In the genomic region with DNA sequence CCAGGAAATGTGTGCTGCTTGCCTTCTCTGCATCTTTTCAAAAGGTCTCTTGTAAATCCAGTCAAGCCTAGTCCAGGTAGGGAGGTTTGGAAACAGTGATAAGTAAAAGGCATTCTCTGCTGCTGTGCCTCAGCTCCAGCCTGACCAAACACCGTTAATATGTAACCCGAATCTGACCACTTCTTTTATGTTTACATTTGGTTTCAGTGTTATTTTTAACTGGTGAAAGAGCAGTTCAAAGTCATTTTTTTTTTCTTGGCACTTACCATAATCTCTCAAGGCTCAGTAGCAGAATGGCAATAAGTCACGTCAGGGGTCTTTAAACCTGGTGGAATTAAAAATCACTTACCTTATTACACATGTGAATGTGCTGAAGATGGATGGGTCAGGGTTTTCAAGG, we compare ENCODE assay signal across 1 cellular context.
TF ChIP-seq lines count a peak whose summit lies in the region.

No MANE protein-coding gene starts in this region.

TF ChIP-seq in GM12878, 131 proteins besides CTCF, POLR2A, EP300 and RAD21 (continued from another document and continues in another):
- TF ChIP-seq, protein P1, sequence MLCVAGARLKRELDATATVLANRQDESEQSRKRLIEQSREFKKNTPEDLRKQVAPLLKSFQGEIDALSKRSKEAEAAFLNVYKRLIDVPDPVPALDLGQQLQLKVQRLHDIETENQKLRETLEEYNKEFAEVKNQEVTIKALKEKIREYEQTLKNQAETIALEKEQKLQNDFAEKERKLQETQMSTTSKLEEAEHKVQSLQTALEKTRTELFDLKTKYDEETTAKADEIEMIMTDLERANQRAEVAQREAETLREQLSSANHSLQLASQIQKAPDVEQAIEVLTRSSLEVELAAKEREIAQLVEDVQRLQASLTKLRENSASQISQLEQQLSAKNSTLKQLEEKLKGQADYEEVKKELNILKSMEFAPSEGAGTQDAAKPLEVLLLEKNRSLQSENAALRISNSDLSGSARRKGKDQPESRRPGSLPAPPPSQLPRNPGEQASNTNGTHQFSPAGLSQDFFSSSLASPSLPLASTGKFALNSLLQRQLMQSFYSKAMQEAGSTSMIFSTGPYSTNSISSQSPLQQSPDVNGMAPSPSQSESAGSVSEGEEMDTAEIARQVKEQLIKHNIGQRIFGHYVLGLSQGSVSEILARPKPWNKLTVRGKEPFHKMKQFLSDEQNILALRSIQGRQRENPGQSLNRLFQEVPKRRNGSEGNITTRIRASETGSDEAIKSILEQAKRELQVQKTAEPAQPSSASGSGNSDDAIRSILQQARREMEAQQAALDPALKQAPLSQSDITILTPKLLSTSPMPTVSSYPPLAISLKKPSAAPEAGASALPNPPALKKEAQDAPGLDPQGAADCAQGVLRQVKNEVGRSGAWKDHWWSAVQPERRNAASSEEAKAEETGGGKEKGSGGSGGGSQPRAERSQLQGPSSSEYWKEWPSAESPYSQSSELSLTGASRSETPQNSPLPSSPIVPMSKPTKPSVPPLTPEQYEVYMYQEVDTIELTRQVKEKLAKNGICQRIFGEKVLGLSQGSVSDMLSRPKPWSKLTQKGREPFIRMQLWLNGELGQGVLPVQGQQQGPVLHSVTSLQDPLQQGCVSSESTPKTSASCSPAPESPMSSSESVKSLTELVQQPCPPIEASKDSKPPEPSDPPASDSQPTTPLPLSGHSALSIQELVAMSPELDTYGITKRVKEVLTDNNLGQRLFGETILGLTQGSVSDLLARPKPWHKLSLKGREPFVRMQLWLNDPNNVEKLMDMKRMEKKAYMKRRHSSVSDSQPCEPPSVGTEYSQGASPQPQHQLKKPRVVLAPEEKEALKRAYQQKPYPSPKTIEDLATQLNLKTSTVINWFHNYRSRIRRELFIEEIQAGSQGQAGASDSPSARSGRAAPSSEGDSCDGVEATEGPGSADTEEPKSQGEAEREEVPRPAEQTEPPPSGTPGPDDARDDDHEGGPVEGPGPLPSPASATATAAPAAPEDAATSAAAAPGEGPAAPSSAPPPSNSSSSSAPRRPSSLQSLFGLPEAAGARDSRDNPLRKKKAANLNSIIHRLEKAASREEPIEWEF (IDR thresholded peaks at IDR 0.05; ENCODE audit: insufficient replicate concordance, low read depth, low read length) = no peak
- TF ChIP-seq DPF2 (IDR thresholded peaks at IDR 0.05) = no peak
- TF ChIP-seq ZZZ3 (IDR thresholded peaks at IDR 0.05; ENCODE audit: control insufficient read depth, insufficient read length, low read depth) = no peak
- no peak for TF ChIP-seq GABPA (IDR thresholded peaks at IDR 0.05; ENCODE audit: low read depth)
- TF ChIP-seq, protein P2, sequence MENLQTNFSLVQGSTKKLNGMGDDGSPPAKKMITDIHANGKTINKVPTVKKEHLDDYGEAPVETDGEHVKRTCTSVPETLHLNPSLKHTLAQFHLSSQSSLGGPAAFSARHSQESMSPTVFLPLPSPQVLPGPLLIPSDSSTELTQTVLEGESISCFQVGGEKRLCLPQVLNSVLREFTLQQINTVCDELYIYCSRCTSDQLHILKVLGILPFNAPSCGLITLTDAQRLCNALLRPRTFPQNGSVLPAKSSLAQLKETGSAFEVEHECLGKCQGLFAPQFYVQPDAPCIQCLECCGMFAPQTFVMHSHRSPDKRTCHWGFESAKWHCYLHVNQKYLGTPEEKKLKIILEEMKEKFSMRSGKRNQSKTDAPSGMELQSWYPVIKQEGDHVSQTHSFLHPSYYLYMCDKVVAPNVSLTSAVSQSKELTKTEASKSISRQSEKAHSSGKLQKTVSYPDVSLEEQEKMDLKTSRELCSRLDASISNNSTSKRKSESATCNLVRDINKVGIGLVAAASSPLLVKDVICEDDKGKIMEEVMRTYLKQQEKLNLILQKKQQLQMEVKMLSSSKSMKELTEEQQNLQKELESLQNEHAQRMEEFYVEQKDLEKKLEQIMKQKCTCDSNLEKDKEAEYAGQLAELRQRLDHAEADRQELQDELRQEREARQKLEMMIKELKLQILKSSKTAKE (IDR thresholded peaks at IDR 0.05; ENCODE audit: low read depth, poor library complexity, severe bottlenecking) = peak; percentile 66
- TF ChIP-seq, protein P3, sequence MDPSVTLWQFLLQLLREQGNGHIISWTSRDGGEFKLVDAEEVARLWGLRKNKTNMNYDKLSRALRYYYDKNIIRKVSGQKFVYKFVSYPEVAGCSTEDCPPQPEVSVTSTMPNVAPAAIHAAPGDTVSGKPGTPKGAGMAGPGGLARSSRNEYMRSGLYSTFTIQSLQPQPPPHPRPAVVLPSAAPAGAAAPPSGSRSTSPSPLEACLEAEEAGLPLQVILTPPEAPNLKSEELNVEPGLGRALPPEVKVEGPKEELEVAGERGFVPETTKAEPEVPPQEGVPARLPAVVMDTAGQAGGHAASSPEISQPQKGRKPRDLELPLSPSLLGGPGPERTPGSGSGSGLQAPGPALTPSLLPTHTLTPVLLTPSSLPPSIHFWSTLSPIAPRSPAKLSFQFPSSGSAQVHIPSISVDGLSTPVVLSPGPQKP (IDR thresholded peaks at IDR 0.05; ENCODE audit: low read depth, low read length) = no peak
- TF ChIP-seq KDM1A (IDR thresholded peaks at IDR 0.05; ENCODE audit: borderline replicate concordance) = no peak
- 0 out of 2 replicates have a peak, but pooled peaks have one; percentile 29 for TF ChIP-seq PAX5 (IDR thresholded peaks at IDR 0.05; ENCODE audit: borderline replicate concordance, low read depth, low read length)
- TF ChIP-seq BCL11A (IDR thresholded peaks at IDR 0.05; ENCODE audit: low read depth, low read length) = peak; percentile 74
- peak; percentile 79; the same call in 1 of the 2 replicates for TF ChIP-seq TBL1XR1 (IDR thresholded peaks at IDR 0.05; ENCODE audit: low read depth, low read length)
- 0 out of 2 replicates have a peak, but pooled peaks have one; percentile 47 for TF ChIP-seq NR2F1 (conservative IDR thresholded peaks at IDR 0.05)
- TF ChIP-seq, protein P4, sequence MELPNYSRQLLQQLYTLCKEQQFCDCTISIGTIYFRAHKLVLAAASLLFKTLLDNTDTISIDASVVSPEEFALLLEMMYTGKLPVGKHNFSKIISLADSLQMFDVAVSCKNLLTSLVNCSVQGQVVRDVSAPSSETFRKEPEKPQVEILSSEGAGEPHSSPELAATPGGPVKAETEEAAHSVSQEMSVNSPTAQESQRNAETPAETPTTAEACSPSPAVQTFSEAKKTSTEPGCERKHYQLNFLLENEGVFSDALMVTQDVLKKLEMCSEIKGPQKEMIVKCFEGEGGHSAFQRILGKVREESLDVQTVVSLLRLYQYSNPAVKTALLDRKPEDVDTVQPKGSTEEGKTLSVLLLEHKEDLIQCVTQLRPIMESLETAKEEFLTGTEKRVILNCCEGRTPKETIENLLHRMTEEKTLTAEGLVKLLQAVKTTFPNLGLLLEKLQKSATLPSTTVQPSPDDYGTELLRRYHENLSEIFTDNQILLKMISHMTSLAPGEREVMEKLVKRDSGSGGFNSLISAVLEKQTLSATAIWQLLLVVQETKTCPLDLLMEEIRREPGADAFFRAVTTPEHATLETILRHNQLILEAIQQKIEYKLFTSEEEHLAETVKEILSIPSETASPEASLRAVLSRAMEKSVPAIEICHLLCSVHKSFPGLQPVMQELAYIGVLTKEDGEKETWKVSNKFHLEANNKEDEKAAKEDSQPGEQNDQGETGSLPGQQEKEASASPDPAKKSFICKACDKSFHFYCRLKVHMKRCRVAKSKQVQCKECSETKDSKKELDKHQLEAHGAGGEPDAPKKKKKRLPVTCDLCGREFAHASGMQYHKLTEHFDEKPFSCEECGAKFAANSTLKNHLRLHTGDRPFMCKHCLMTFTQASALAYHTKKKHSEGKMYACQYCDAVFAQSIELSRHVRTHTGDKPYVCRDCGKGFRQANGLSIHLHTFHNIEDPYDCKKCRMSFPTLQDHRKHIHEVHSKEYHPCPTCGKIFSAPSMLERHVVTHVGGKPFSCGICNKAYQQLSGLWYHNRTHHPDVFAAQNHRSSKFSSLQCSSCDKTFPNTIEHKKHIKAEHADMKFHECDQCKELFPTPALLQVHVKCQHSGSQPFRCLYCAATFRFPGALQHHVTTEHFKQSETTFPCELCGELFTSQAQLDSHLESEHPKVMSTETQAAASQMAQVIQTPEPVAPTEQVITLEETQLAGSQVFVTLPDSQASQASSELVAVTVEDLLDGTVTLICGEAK (IDR thresholded peaks at IDR 0.05; ENCODE audit: borderline replicate concordance) = no peak
- TF ChIP-seq POU2F2 (IDR thresholded peaks at IDR 0.05; ENCODE audit: borderline replicate concordance, low read depth, low read length) = peak; percentile 40; the same call in 1 of the 3 replicates
- TF ChIP-seq BHLHE40 (IDR thresholded peaks at IDR 0.05; ENCODE audit: borderline replicate concordance in 1 of 2, low read depth in 2 of 2, low read length in 1 of 2) = peak; percentile 61 to 64
- no peak for TF ChIP-seq KAT2A (conservative IDR thresholded peaks at IDR 0.05; ENCODE audit: control insufficient read depth, low read depth, low read length)
- TF ChIP-seq BRCA1 (IDR thresholded peaks at IDR 0.05; ENCODE audit: low read depth, low read length) = no peak
- no peak for TF ChIP-seq BACH1 (IDR thresholded peaks at IDR 0.05; ENCODE audit: borderline replicate concordance)
- peak; percentile 81 for TF ChIP-seq IKZF1 (conservative IDR thresholded peaks at IDR 0.05)
- TF ChIP-seq MTA3 (IDR thresholded peaks at IDR 0.05; ENCODE audit: borderline replicate concordance, low read length) = 0 out of 2 replicates have a peak, but pooled peaks have one; percentile 61
- TF ChIP-seq, protein P5, sequence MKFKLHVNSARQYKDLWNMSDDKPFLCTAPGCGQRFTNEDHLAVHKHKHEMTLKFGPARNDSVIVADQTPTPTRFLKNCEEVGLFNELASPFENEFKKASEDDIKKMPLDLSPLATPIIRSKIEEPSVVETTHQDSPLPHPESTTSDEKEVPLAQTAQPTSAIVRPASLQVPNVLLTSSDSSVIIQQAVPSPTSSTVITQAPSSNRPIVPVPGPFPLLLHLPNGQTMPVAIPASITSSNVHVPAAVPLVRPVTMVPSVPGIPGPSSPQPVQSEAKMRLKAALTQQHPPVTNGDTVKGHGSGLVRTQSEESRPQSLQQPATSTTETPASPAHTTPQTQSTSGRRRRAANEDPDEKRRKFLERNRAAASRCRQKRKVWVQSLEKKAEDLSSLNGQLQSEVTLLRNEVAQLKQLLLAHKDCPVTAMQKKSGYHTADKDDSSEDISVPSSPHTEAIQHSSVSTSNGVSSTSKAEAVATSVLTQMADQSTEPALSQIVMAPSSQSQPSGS (IDR thresholded peaks at IDR 0.05; ENCODE audit: low read length) = peak; percentile 78
- no peak for TF ChIP-seq SPI1 (IDR thresholded peaks at IDR 0.05; ENCODE audit: borderline replicate concordance, insufficient read depth, low read depth, low read length)
- TF ChIP-seq, protein P6, sequence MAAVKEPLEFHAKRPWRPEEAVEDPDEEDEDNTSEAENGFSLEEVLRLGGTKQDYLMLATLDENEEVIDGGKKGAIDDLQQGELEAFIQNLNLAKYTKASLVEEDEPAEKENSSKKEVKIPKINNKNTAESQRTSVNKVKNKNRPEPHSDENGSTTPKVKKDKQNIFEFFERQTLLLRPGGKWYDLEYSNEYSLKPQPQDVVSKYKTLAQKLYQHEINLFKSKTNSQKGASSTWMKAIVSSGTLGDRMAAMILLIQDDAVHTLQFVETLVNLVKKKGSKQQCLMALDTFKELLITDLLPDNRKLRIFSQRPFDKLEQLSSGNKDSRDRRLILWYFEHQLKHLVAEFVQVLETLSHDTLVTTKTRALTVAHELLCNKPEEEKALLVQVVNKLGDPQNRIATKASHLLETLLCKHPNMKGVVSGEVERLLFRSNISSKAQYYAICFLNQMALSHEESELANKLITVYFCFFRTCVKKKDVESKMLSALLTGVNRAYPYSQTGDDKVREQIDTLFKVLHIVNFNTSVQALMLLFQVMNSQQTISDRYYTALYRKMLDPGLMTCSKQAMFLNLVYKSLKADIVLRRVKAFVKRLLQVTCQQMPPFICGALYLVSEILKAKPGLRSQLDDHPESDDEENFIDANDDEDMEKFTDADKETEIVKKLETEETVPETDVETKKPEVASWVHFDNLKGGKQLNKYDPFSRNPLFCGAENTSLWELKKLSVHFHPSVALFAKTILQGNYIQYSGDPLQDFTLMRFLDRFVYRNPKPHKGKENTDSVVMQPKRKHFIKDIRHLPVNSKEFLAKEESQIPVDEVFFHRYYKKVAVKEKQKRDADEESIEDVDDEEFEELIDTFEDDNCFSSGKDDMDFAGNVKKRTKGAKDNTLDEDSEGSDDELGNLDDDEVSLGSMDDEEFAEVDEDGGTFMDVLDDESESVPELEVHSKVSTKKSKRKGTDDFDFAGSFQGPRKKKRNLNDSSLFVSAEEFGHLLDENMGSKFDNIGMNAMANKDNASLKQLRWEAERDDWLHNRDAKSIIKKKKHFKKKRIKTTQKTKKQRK (IDR thresholded peaks at IDR 0.05; ENCODE audit: low read depth, low read length) = no peak
- peak; percentile 74 for TF ChIP-seq MTA2 (IDR thresholded peaks at IDR 0.05; ENCODE audit: low read depth)
- no peak for TF ChIP-seq POLR2AphosphoS2 (IDR thresholded peaks at IDR 0.05; ENCODE audit: low read depth, low read length)
- TF ChIP-seq STAT3 (IDR thresholded peaks at IDR 0.05; ENCODE audit: low read depth, low read length) = peak; percentile 39; the same call in 1 of the 2 replicates
- peak; percentile 40; the same call in 1 of the 2 replicates for TF ChIP-seq NBN (IDR thresholded peaks at IDR 0.05)
- TF ChIP-seq CBFB (IDR thresholded peaks at IDR 0.05; ENCODE audit: low read depth) = peak; percentile 45; the same call in 1 of the 2 replicates
- no peak; the same call in 1 of the 2 replicates for TF ChIP-seq LARP7 (IDR thresholded peaks at IDR 0.05)
- TF ChIP-seq IKZF2 (IDR thresholded peaks at IDR 0.05) = peak; percentile 80
- TF ChIP-seq TCF3 (IDR thresholded peaks at IDR 0.05; ENCODE audit: borderline replicate concordance, insufficient read depth, low read depth, low read length) = no peak
- no peak for TF ChIP-seq SMAD5 (IDR thresholded peaks at IDR 0.05; ENCODE audit: low read depth)
- TF ChIP-seq JUNB (IDR thresholded peaks at IDR 0.05) = peak; percentile 32; the same call in 1 of the 2 replicates
- no peak for TF ChIP-seq RB1 (IDR thresholded peaks at IDR 0.05; ENCODE audit: borderline replicate concordance)
- TF ChIP-seq ATF7 (IDR thresholded peaks at IDR 0.05; ENCODE audit: low read depth) = peak; percentile 79
- TF ChIP-seq TCF12 (IDR thresholded peaks at IDR 0.05; ENCODE audit: low read depth, low read length) = no peak
- TF ChIP-seq, protein P7, sequence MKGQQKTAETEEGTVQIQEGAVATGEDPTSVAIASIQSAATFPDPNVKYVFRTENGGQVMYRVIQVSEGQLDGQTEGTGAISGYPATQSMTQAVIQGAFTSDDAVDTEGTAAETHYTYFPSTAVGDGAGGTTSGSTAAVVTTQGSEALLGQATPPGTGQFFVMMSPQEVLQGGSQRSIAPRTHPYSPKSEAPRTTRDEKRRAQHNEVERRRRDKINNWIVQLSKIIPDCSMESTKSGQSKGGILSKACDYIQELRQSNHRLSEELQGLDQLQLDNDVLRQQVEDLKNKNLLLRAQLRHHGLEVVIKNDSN (IDR thresholded peaks at IDR 0.05; ENCODE audit: borderline replicate concordance, extremely low read length, insufficient read depth, low read depth, low read length) = no peak
- TF ChIP-seq SMARCA5 (IDR thresholded peaks at IDR 0.05) = no peak
- no peak for TF ChIP-seq SIX5 (IDR thresholded peaks at IDR 0.05; ENCODE audit: low read depth, low read length, severe bottlenecking)
- no peak for TF ChIP-seq FOXK2 (IDR thresholded peaks at IDR 0.05)
- no peak for TF ChIP-seq KLF5 (IDR thresholded peaks at IDR 0.05; ENCODE audit: partially characterized antibody)
- peak; percentile 91 for TF ChIP-seq ZNF217 (IDR thresholded peaks at IDR 0.05)
- peak; percentile 85 for TF ChIP-seq MEF2B (IDR thresholded peaks at IDR 0.05; ENCODE audit: partially characterized antibody, poor library complexity, severe bottlenecking)
- TF ChIP-seq ZSCAN29 (IDR thresholded peaks at IDR 0.05) = peak; percentile 47; the same call in 1 of the 2 replicates
- TF ChIP-seq SMC3 (IDR thresholded peaks at IDR 0.05; ENCODE audit: borderline replicate concordance, low read length) = no peak
- TF ChIP-seq BMI1 (IDR thresholded peaks at IDR 0.05; ENCODE audit: borderline replicate concordance) = peak; percentile 46; the same call in 1 of the 2 replicates
